Comparison of ENCODE assay signal across 8 cellular contexts in the genomic region with DNA sequence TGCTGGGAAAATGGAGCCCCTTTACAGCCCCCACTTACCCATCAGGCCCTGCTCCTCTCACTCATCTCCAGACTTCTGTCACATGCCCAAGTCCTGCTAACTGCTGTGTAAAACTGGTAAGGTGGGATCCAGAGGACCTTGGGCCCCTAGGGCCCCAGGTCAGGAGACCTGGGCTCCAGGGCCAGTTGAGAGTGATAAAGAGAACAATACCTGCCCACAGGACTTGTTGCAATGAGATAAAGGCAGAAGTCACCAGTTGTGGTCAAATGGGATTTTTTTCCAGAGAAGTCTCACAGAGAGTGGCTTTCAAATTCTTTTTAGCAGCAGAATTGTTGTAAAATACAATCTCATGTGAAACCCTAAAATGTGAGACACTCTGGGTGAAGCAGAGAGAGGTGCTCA. TPM values are rescaled to one million over a fixed set of nuclear protein-coding genes. Genes with fewer than 3 reads are reported as not detected.
DNase-seq lines count a peak whose midpoint lies in the region; ATAC-seq and TF ChIP-seq lines count a peak whose summit lies in the region.

No MANE protein-coding gene starts in this region.

- H3K36me3 Mint-ChIP-seq in activated CD8-positive, alpha-beta memory T cell treated with anti-CD3 and anti-CD28 coated beads, Interleukin-2, amount 10 ng/mL, durations not matched to agents 7 days and 5 days, result peaks cover 29% of the 10 kb centered on the region
- peaks cover 52 to 61% of the 10 kb centered on the region in 2 donors for H3K36me3 Mint-ChIP-seq in activated naive CD4-positive, alpha-beta T cell treated with anti-CD3 and anti-CD28 coated beads, Interleukin-2, amount 50 U/mL, for 72 hours

- no peak for DNase-seq in activated CD8-positive, alpha-beta memory T cell treated with anti-CD3 and anti-CD28 coated beads, Interleukin-2, amount 10 ng/mL, durations not matched to agents 7 days and 5 days
- DNase-seq in activated CD8-positive, alpha-beta memory T cell treated with anti-CD3 and anti-CD28 coated beads, Interleukin-2, amount 50 U/mL, for 4 hours, result no peak
- DNase-seq in activated naive CD4-positive, alpha-beta T cell treated with anti-CD3 and anti-CD28 coated beads, Interleukin-2, amount 50 U/mL, for 72 hours (ENCODE audit: low spot score in 2 of 2), result no peak
- DNase-seq in right lobe of liver, result no peak
- DNase-seq in stimulated activated CD4-positive, alpha-beta T cell treated with anti-CD3 and anti-CD28 coated beads, Interleukin-1b, Interleukin-23, amount 100 ng/mL, for 48 hours, result no peak
- DNase-seq in SIG-M5 (lab: John Stamatoyannopoulos, UW), result no peak

- peaks cover 44% of the 10 kb centered on the region for H3K4me1 Mint-ChIP-seq in activated CD8-positive, alpha-beta memory T cell treated with anti-CD3 and anti-CD28 coated beads, Interleukin-2, amount 10 ng/mL, durations not matched to agents 7 days and 5 days

- no peaks in the 10 kb centered on the region for H3K27me3 ChIP-seq in right lobe of liver

- no peak overlapping the region for H3K4me3 ChIP-seq in right lobe of liver

- intact Hi-C loops in right lobe of liver (cut with DNase I), result no loop called here

- no peaks in the 10 kb centered on the region for H3K36me3 ChIP-seq in right lobe of liver

- no peaks in the 10 kb centered on the region for H3K9me3 ChIP-seq in right lobe of liver

- H3K9me3 Mint-ChIP-seq in activated CD8-positive, alpha-beta memory T cell treated with anti-CD3 and anti-CD28 coated beads, Interleukin-2, amount 10 ng/mL, durations not matched to agents 7 days and 5 days (ENCODE audit: low read depth), result no peaks in the 10 kb centered on the region
- no peaks in the 10 kb centered on the region for H3K9me3 Mint-ChIP-seq in activated naive CD4-positive, alpha-beta T cell treated with anti-CD3 and anti-CD28 coated beads, Interleukin-2, amount 50 U/mL, for 72 hours

- H3K4me3 Mint-ChIP-seq in activated CD8-positive, alpha-beta memory T cell treated with anti-CD3 and anti-CD28 coated beads, Interleukin-2, amount 10 ng/mL, durations not matched to agents 7 days and 5 days, result peak overlapping the region; percentile 83

- CTCF ChIA-PET in activated CD8-positive, alpha-beta memory T cell treated with anti-CD3 and anti-CD28 coated beads, Interleukin-2, amount 10 ng/mL, durations not matched to agents 7 days and 5 days (lab: Charles Lee), result interaction anchor here (0.8 to 2.3 kb wide), 3 partner anchors 17 to 63 kb away, joined by 3 to 10 read pairs (median 4); a partner anchor contains a TSS

- no peak for TF ChIP-seq POLR2A in right lobe of liver (IDR thresholded peaks at IDR 0.05)

- TF ChIP-seq CTCF in right lobe of liver (IDR thresholded peaks at IDR 0.05), result no peak

- H3K27me3 Mint-ChIP-seq in activated CD8-positive, alpha-beta memory T cell treated with anti-CD3 and anti-CD28 coated beads, Interleukin-2, amount 10 ng/mL, durations not matched to agents 7 days and 5 days, result no peaks in the 10 kb centered on the region

- H3K27ac Mint-ChIP-seq in activated CD8-positive, alpha-beta memory T cell treated with anti-CD3 and anti-CD28 coated beads, Interleukin-2, amount 10 ng/mL, durations not matched to agents 7 days and 5 days, result peak overlapping the region; percentile 86
- H3K27ac Mint-ChIP-seq in activated naive CD4-positive, alpha-beta T cell treated with anti-CD3 and anti-CD28 coated beads, Interleukin-2, amount 50 U/mL, for 72 hours, result peak overlapping the region; percentile 99 to 100

- ATAC-seq in activated CD8-positive, alpha-beta memory T cell treated with anti-CD3 and anti-CD28 coated beads, Interleukin-2, amount 10 ng/mL, durations not matched to agents 7 days and 5 days, result no peak
- ATAC-seq in activated naive CD4-positive, alpha-beta T cell treated with anti-CD3 and anti-CD28 coated beads, Interleukin-2, amount 50 U/mL, for 72 hours, result peak in 1 of 2 donors; percentile 17
- ATAC-seq in right lobe of liver (no peak), GM18520 (IDR thresholded peaks at IDR 0.05; ENCODE audit: unreplicated experiment) (no peak)

- H3K27ac ChIP-seq in right lobe of liver (peak overlapping the region; percentile 45 to 97 (median 93)), temporal lobe (ENCODE audit: low read depth, low read length) (peak overlapping the region; percentile 20)

- peaks cover 0 to 45% (median 12%) of the 10 kb centered on the region in 4 donors for H3K4me1 ChIP-seq in right lobe of liver

RNA-seq across cellular contexts. Expression of a gene that starts 0.8 kb away (rescaled TPM):
- total RNA-seq in activated CD8-positive, alpha-beta memory T cell treated with anti-CD3 and anti-CD28 coated beads, Interleukin-2, amount 10 ng/mL, durations not matched to agents 7 days and 5 days, result 100 to 1,000 TPM; 487 to 625 TPM
- total RNA-seq in activated naive CD4-positive, alpha-beta T cell treated with anti-CD3 and anti-CD28 coated beads, Interleukin-2, amount 50 U/mL, for 72 hours, result 100 to 1,000 TPM; 381 to 721 TPM
- 100 to 1,000 TPM; 122 to 232 (median 189) TPM for total RNA-seq in right lobe of liver
- total RNA-seq in temporal lobe, result 14.8 TPM

RNA-seq across cellular contexts. Expression of a gene that starts 15.2 kb away (rescaled TPM):
- total RNA-seq in activated CD8-positive, alpha-beta memory T cell treated with anti-CD3 and anti-CD28 coated beads, Interleukin-2, amount 10 ng/mL, durations not matched to agents 7 days and 5 days, result 10 to 100 TPM; 55.7 to 61.2 TPM
- total RNA-seq in activated naive CD4-positive, alpha-beta T cell treated with anti-CD3 and anti-CD28 coated beads, Interleukin-2, amount 50 U/mL, for 72 hours, result 10 to 100 TPM; 83.9 to 91.4 TPM
- 10 to 100 TPM; 11.5 to 36.5 (median 18.5) TPM for total RNA-seq in right lobe of liver
- 3.7 TPM for total RNA-seq in temporal lobe

RNA-seq across cellular contexts. Expression of a gene that starts 34.0 kb away (rescaled TPM):
- 100 to 1,000 TPM; 174 to 183 TPM for total RNA-seq in activated CD8-positive, alpha-beta memory T cell treated with anti-CD3 and anti-CD28 coated beads, Interleukin-2, amount 10 ng/mL, durations not matched to agents 7 days and 5 days
- 100 to 1,000 TPM in 1 of 2 donors, 10 to 100 TPM in 1; 99.8 to 225 TPM for total RNA-seq in activated naive CD4-positive, alpha-beta T cell treated with anti-CD3 and anti-CD28 coated beads, Interleukin-2, amount 50 U/mL, for 72 hours
- total RNA-seq in right lobe of liver, result 10 to 100 TPM; 41.4 to 91.6 (median 59.8) TPM
- total RNA-seq in temporal lobe, result 24.3 TPM
